Comparison of ENCODE assay signal across 14 cellular contexts in the genomic region with DNA sequence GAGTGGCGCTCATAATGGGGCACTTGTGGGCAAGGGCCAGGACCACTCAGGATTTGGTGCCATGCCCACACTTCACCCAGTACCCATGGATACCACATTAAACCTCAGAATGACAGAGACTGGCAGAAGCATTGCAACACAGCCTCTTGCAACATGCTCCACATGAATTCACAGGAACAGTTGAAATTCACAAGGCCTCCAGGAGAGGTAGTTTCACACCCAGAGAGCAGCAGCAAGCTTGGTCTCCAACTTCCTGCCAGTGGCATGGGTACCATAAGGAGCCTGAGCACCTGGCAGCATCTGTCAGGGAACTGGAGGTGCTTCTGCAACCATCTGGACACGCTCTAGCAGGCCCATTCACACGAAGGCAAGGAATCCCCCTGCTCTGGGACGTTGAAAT.
DNase-seq lines count a peak whose midpoint lies in the region; ATAC-seq, FAIRE-seq and TF ChIP-seq lines count a peak whose summit lies in the region.
"Had no signal": no experiment of that assay in that cellular context is flagged by ENCODE, and none has a peak within 500 bp of the region (broad histone marks: within the 10 kb centered on the region; RNA-seq: fewer than 3 reads in every experiment).

No MANE protein-coding gene starts in this region.

- H3K4me3 ChIP-seq in A549 (no peak overlapping the region), SU-DHL-6 (ENCODE audit: insufficient read depth, low read length, poor library complexity, severe bottlenecking) (no peak overlapping the region), hepatocyte (no peak overlapping the region)
- H3K4me3 ChIP-seq: stomach had no signal

- CTCF ChIA-PET in A549 (lab: Yijun Ruan, JAX) = interaction anchor here (1.2 to 1.6 kb wide), 2 partner anchors 8 to 16 kb away, joined by 3 read pairs; no protein-coding TSS in a partner anchor

- H3K27me3 ChIP-seq in SU-DHL-6 (ENCODE audit: low read length) (no peaks in the 10 kb centered on the region), hepatocyte (no peaks in the 10 kb centered on the region)
- H3K27me3 ChIP-seq: stomach had no signal

- TF ChIP-seq CTCF in A549 (IDR thresholded peaks at IDR 0.05) = no peak; the same call in 2 of the 3 replicates
- no peak for TF ChIP-seq CTCF in SU-DHL-6 (IDR thresholded peaks at IDR 0.05; ENCODE audit: insufficient read depth, low read length, poor library complexity, severe bottlenecking)
- no peak for TF ChIP-seq CTCF in hepatocyte (IDR thresholded peaks at IDR 0.05; ENCODE audit: poor library complexity)

- DNase-seq in A549 (ENCODE audit: low read depth in 1 of 2, low spot score in 1 of 2) (peak in 1 of 2 experiments; percentile 36), hepatocyte (ENCODE audit: low spot score) (peak; percentile 17)
- no peak for DNase-seq in activated effector memory CD4-positive, alpha-beta T cell treated with Interleukin-2 at 50 U/mL for 16 hours
- no peak for DNase-seq in activated naive CD4-positive, alpha-beta T cell treated with Interleukin-2 at 50 U/mL for 16 hours
- DNase-seq: activated CD4-positive, alpha-beta memory T cell treated with anti-CD3 and anti-CD28 coated beads for 36 hours; effector memory CD4-positive, alpha-beta T cell; NCI-H2107; stomach had no signal

- H3K9me3 ChIP-seq in A549 = no peaks in the 10 kb centered on the region
- H3K9me3 ChIP-seq in SU-DHL-6 (ENCODE audit: insufficient read depth, low read length) = no peaks in the 10 kb centered on the region
- no peaks in the 10 kb centered on the region for H3K9me3 ChIP-seq in hepatocyte (ENCODE audit: low read depth)
- H3K9me3 ChIP-seq: stomach had no signal

- peak; percentile 67 to 88 for ATAC-seq in A549
- no peak for ATAC-seq in GM19328 (IDR thresholded peaks at IDR 0.05; ENCODE audit: unreplicated experiment)
- no peak for ATAC-seq in GM19467 (IDR thresholded peaks at IDR 0.05; ENCODE audit: unreplicated experiment)
- ATAC-seq: SK-N-SH treated with all-trans-retinoic acid at 6 μM for 48 hours had no signal

- TF ChIP-seq RAD21 in A549 (conservative IDR thresholded peaks at IDR 0.05 in 1 of 2, IDR thresholded peaks at IDR 0.05 in 1 of 2) (no peak), Ishikawa (IDR thresholded peaks at IDR 0.05; ENCODE audit: low read depth) (peak; percentile 18; the same call in 1 of the 2 replicates)

- H2AFZ ChIP-seq in SU-DHL-6 (ENCODE audit: low read depth, low read length, severe bottlenecking) (no peak overlapping the region), hepatocyte (no peak overlapping the region)

- H3K4me2 ChIP-seq in A549 (no peak overlapping the region), SU-DHL-6 (ENCODE audit: low read depth, low read length, poor library complexity, severe bottlenecking) (peak overlapping the region; percentile 61), hepatocyte (no peak overlapping the region)

- H3K9ac ChIP-seq in SU-DHL-6 (ENCODE audit: low read length) = peak overlapping the region; percentile 10; the same call in 1 of the 2 replicates

- POLR2A ChIA-PET in A549 (lab: Yijun Ruan, JAX) = no interaction called here

- H3K4me1 ChIP-seq in A549 (peaks cover 19% of the 10 kb centered on the region; the same call in 2 of the 3 replicates), hepatocyte (ENCODE audit: insufficient read depth) (peaks cover 4% of the 10 kb centered on the region)
- H3K4me1 ChIP-seq: stomach had no signal

- no peak for TF ChIP-seq POLR2A in A549 (IDR thresholded peaks at IDR 0.05; ENCODE audit: low read length)

- 95% methylated on average over 4 of the region's 4 CpGs for WGBS in A549 (ENCODE audit: missing lambda C conversion rate)
- WGBS in hepatocyte (ENCODE audit: low lambda C conversion rate, missing lambda C conversion rate) = 97% methylated on average over 4 of the region's 4 CpGs

- peaks cover 6% of the 10 kb centered on the region; the same call in 1 of the 2 replicates for H3K36me3 ChIP-seq in SU-DHL-6 (ENCODE audit: low read length)
- no peaks in the 10 kb centered on the region for H3K36me3 ChIP-seq in hepatocyte (replicated peaks; ENCODE audit: insufficient read depth, low read depth)
- H3K36me3 ChIP-seq: stomach had no signal

- H3K9me2 ChIP-seq in SU-DHL-6 (replicated peaks; ENCODE audit: insufficient read depth, low read length) = no peaks in the 10 kb centered on the region
- no peaks in the 10 kb centered on the region for H3K9me2 ChIP-seq in hepatocyte (replicated peaks; ENCODE audit: insufficient read depth)

- H3F3A ChIP-seq in SU-DHL-6 (ENCODE audit: insufficient read depth) = peaks cover 82% of the 10 kb centered on the region

- H3K27ac ChIP-seq in A549 (no peak overlapping the region), SU-DHL-6 (ENCODE audit: low read depth, low read length) (peak overlapping the region; percentile 89), hepatocyte (no peak overlapping the region)
- H3K27ac ChIP-seq: stomach had no signal

- TF ChIP-seq EP300 in A549 (IDR thresholded peaks at IDR 0.05) (no peak), Ishikawa (IDR thresholded peaks at IDR 0.05; ENCODE audit: borderline replicate concordance) (no peak)

- H3K79me2 ChIP-seq in SU-DHL-6 (ENCODE audit: insufficient read depth, low read length) = peaks cover 81% of the 10 kb centered on the region
- peaks cover 45% of the 10 kb centered on the region for H3K79me2 ChIP-seq in hepatocyte

- H4K20me1 ChIP-seq in SU-DHL-6 (ENCODE audit: low read depth, low read length) (no peaks in the 10 kb centered on the region), hepatocyte (ENCODE audit: insufficient read depth, poor library complexity, severe bottlenecking) (no peaks in the 10 kb centered on the region)

- no peak for FAIRE-seq in A549 (lab: Jason Lieb, UNC)
- FAIRE-seq: A204.1 had no signal

TF ChIP-seq in A549, 52 proteins besides CTCF, POLR2A, EP300 and RAD21:
- TF ChIP-seq, protein P1, sequence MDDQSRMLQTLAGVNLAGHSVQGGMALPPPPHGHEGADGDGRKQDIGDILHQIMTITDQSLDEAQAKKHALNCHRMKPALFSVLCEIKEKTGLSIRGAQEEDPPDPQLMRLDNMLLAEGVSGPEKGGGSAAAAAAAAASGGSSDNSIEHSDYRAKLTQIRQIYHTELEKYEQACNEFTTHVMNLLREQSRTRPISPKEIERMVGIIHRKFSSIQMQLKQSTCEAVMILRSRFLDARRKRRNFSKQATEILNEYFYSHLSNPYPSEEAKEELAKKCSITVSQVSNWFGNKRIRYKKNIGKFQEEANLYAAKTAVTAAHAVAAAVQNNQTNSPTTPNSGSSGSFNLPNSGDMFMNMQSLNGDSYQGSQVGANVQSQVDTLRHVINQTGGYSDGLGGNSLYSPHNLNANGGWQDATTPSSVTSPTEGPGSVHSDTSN (IDR thresholded peaks at IDR 0.05) = no peak
- TF ChIP-seq, protein P2, sequence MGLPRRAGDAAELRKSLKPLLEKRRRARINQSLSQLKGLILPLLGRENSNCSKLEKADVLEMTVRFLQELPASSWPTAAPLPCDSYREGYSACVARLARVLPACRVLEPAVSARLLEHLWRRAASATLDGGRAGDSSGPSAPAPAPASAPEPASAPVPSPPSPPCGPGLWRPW (IDR thresholded peaks at IDR 0.05) = peak; percentile 28; the same call in 1 of the 2 replicates
- TF ChIP-seq CEBPB (IDR thresholded peaks at IDR 0.05) (peak; percentile 76 to 87), GATA3 (IDR thresholded peaks at IDR 0.05; ENCODE audit: borderline replicate concordance) (no peak), KDM5A (IDR thresholded peaks at IDR 0.05) (no peak), TFCP2L1 (CRISPR knock-in tag; IDR thresholded peaks at IDR 0.05) (no peak)
- TF ChIP-seq, protein P3, sequence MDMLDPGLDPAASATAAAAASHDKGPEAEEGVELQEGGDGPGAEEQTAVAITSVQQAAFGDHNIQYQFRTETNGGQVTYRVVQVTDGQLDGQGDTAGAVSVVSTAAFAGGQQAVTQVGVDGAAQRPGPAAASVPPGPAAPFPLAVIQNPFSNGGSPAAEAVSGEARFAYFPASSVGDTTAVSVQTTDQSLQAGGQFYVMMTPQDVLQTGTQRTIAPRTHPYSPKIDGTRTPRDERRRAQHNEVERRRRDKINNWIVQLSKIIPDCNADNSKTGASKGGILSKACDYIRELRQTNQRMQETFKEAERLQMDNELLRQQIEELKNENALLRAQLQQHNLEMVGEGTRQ (IDR thresholded peaks at IDR 0.05) = no peak

TF ChIP-seq in Ishikawa, 13 proteins besides CTCF, POLR2A, EP300 and RAD21 (continues in another document):
- TF ChIP-seq TEAD4 (IDR thresholded peaks at IDR 0.05) (no peak), TCF12 (IDR thresholded peaks at IDR 0.05; ENCODE audit: low read depth) (no peak), MAX (IDR thresholded peaks at IDR 0.05) (peak; percentile 54), NFIC (IDR thresholded peaks at IDR 0.05) (0 out of 2 replicates have a peak, but pooled peaks have one; percentile 10), FOXM1 (IDR thresholded peaks at IDR 0.05; ENCODE audit: borderline replicate concordance, low read depth) (no peak), CEBPB (IDR thresholded peaks at IDR 0.05) (peak; percentile 98)
- TF ChIP-seq, protein P4, sequence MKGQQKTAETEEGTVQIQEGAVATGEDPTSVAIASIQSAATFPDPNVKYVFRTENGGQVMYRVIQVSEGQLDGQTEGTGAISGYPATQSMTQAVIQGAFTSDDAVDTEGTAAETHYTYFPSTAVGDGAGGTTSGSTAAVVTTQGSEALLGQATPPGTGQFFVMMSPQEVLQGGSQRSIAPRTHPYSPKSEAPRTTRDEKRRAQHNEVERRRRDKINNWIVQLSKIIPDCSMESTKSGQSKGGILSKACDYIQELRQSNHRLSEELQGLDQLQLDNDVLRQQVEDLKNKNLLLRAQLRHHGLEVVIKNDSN (IDR thresholded peaks at IDR 0.05) = no peak

Comparison
In these comparisons a context has a peak if more than half of its experiments do, and no peak if none do; other contexts are left out.
1. ATAC-seq: peak in A549 (2 of 2); none in GM19328 (single experiment) and GM19467 (single experiment).